In the genomic region with DNA sequence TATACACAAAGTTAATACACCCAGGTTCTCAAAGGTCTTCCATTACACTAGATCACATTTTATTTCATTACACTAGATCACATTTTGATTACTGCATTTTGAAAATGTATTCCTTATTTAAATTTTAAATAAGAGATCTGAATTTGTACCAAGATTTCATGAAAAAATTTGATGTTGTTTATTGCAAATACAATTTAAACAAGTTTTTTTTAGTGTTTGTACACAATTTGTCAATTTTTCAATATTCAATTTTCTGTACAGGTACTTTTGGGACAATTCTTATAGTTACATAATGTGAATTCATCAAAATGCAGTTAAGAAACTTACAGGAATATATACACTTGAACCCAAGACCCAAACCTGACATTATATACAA, we compare ENCODE assay signal across 2 cellular contexts.
TF ChIP-seq lines count a peak whose summit lies in the region.

No MANE protein-coding gene starts in this region.

TF ChIP-seq in HCT116, 20 proteins besides CTCF, POLR2A, EP300 and RAD21:
- TF ChIP-seq, protein P1, sequence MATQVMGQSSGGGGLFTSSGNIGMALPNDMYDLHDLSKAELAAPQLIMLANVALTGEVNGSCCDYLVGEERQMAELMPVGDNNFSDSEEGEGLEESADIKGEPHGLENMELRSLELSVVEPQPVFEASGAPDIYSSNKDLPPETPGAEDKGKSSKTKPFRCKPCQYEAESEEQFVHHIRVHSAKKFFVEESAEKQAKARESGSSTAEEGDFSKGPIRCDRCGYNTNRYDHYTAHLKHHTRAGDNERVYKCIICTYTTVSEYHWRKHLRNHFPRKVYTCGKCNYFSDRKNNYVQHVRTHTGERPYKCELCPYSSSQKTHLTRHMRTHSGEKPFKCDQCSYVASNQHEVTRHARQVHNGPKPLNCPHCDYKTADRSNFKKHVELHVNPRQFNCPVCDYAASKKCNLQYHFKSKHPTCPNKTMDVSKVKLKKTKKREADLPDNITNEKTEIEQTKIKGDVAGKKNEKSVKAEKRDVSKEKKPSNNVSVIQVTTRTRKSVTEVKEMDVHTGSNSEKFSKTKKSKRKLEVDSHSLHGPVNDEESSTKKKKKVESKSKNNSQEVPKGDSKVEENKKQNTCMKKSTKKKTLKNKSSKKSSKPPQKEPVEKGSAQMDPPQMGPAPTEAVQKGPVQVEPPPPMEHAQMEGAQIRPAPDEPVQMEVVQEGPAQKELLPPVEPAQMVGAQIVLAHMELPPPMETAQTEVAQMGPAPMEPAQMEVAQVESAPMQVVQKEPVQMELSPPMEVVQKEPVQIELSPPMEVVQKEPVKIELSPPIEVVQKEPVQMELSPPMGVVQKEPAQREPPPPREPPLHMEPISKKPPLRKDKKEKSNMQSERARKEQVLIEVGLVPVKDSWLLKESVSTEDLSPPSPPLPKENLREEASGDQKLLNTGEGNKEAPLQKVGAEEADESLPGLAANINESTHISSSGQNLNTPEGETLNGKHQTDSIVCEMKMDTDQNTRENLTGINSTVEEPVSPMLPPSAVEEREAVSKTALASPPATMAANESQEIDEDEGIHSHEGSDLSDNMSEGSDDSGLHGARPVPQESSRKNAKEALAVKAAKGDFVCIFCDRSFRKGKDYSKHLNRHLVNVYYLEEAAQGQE (IDR thresholded peaks at IDR 0.05; ENCODE audit: low read depth): no peak
- TF ChIP-seq, protein P2, sequence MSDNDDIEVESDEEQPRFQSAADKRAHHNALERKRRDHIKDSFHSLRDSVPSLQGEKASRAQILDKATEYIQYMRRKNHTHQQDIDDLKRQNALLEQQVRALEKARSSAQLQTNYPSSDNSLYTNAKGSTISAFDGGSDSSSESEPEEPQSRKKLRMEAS (IDR thresholded peaks at IDR 0.05): no peak
- TF ChIP-seq CEBPB (IDR thresholded peaks at IDR 0.05; ENCODE audit: low read depth): no peak
- TF ChIP-seq POLR2AphosphoS5 (IDR thresholded peaks at IDR 0.05; ENCODE audit: low read depth, low read length): no peak
- no peak for TF ChIP-seq EZH2phosphoT487 (IDR thresholded peaks at IDR 0.05; ENCODE audit: borderline replicate concordance)
- no peak for TF ChIP-seq EGR1 (IDR thresholded peaks at IDR 0.05; ENCODE audit: low read depth)
- TF ChIP-seq ZFX (IDR thresholded peaks at IDR 0.05): no peak
- no peak for TF ChIP-seq TCF7L2 (IDR thresholded peaks at IDR 0.05; ENCODE audit: borderline replicate concordance, extremely low read depth, insufficient read depth, insufficient read length)
- TF ChIP-seq ZNF274 (IDR thresholded peaks at IDR 0.05; ENCODE audit: low read depth, low read length): no peak
- TF ChIP-seq EZH2 (IDR thresholded peaks at IDR 0.05): no peak
- TF ChIP-seq SRF (IDR thresholded peaks at IDR 0.05; ENCODE audit: low read depth): no peak
TF ChIP-seq in HCT116: peak in this region for 0.

TF ChIP-seq in K562, 482 proteins besides CTCF, POLR2A, EP300 and RAD21:
- no peak for TF ChIP-seq RHOXF2B (CRISPR knock-in tag; conservative IDR thresholded peaks at IDR 0.05)
- TF ChIP-seq, protein P3, sequence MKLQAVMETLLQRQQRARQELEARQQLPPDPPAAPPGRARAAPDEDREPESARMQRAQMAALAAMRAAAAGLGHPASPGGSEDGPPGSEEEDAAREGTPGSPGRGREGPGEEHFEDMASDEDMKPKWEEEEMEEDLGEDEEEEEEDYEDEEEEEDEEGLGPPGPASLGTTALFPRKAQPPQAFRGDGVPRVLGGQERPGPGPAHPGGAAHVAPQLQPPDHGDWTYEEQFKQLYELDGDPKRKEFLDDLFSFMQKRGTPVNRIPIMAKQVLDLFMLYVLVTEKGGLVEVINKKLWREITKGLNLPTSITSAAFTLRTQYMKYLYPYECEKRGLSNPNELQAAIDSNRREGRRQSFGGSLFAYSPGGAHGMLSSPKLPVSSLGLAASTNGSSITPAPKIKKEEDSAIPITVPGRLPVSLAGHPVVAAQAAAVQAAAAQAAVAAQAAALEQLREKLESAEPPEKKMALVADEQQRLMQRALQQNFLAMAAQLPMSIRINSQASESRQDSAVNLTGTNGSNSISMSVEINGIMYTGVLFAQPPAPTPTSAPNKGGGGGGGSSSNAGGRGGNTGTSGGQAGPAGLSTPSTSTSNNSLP (IDR thresholded peaks at IDR 0.05; ENCODE audit: borderline replicate concordance, low read depth, low read length): no peak
- peak; percentile 55; the same call in 1 of the 2 replicates for TF ChIP-seq POLR2H (tag; IDR thresholded peaks at IDR 0.05; ENCODE audit: low read depth)
- peak; percentile 73; the same call in 1 of the 2 replicates for TF ChIP-seq POLR2AphosphoS5 (IDR thresholded peaks at IDR 0.05; ENCODE audit: control insufficient read depth, insufficient read depth, low read depth, low read length)
- 0 out of 2 replicates have a peak, but pooled peaks have one; percentile 47 for TF ChIP-seq SUPT5H (IDR thresholded peaks at IDR 0.05)
- no peak for TF ChIP-seq SMARCE1 (IDR thresholded peaks at IDR 0.05)
- TF ChIP-seq POLR2G (IDR thresholded peaks at IDR 0.05; ENCODE audit: low read depth, low read length): 0 out of 2 replicates have a peak, but pooled peaks have one; percentile 11
- TF ChIP-seq CCNT2 (IDR thresholded peaks at IDR 0.05; ENCODE audit: borderline replicate concordance, extremely low read depth, insufficient read length, low read depth, low read length): peak; percentile 26
